ENCODE assay signal across 8 cellular contexts in the genomic region with DNA sequence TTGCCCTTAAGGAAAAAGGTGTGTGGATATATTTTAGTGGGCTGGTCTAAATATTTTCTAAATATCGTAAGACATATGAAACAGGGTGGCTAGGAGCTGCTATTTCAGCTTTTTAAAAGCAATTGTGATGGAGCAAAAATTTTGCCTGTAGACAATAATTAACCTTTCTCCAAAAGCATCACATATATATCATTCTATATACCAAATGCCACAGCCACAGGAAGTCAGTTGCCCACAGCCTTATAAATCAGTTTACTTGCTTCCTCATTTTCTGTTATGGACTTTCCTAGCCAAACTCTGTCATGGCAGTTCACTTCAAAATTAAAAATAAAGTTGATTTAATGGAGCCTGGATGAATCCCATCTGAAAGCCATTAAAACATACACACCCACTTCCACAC.
DNase-seq lines count a peak whose midpoint lies in the region; ATAC-seq and TF ChIP-seq lines count a peak whose summit lies in the region.

No MANE protein-coding gene starts in this region.

- DNase-seq in BJ (ENCODE audit: low read depth) (no peak), adipocyte (ENCODE audit: low read depth) (no peak), neural crest cell (ENCODE audit: low read depth, low spot score) (no peak), COR-L47 (lab: John Stamatoyannopoulos, UW) (no peak), cerebellar nuclear complex (lab: John Stamatoyannopoulos, UW) (no peak)
- no peak for DNase-seq in effector CD8-positive, alpha-beta T cell (lab: John Stamatoyannopoulos, UW)

- POLR2A ChIA-PET in BJ (lab: Charles Lee): no interaction called here

- H3K4me1 ChIP-seq in adipocyte (ENCODE audit: control insufficient read depth, insufficient read depth, low read length): peaks cover 22% of the 10 kb centered on the region

- ATAC-seq in GM19467 (IDR thresholded peaks at IDR 0.05; ENCODE audit: unreplicated experiment) (peak; percentile 45), HG03565 (IDR thresholded peaks at IDR 0.05; ENCODE audit: unreplicated experiment) (peak; percentile 35)

- H3K27ac Mint-ChIP-seq in neural crest cell (ENCODE audit: unreplicated experiment): peak overlapping the region; percentile 64

- no peaks in the 10 kb centered on the region for H3K36me3 Mint-ChIP-seq in neural crest cell (ENCODE audit: low read depth)

- CTCF ChIA-PET in BJ (lab: Yijun Ruan, JAX): interaction anchor here (0.7 to 5.2 kb wide), 6 partner anchors 21 to 737 kb away, joined by 3 to 99 read pairs (median 3); no protein-coding TSS in a partner anchor

- no peaks in the 10 kb centered on the region for H3K9me3 ChIP-seq in adipocyte (ENCODE audit: control insufficient read depth, low read length)

- peak overlapping the region; percentile 69 for H3K9ac ChIP-seq in adipocyte (ENCODE audit: low read length)

- H3K4me3 ChIP-seq in BJ (ENCODE audit: low read depth, low read length): peak overlapping the region; percentile 14; the same call in 1 of the 2 replicates
- H3K4me3 ChIP-seq in adipocyte (ENCODE audit: low read length): peak overlapping the region; percentile 77

- H3K4me3 Mint-ChIP-seq in neural crest cell: no peak overlapping the region

- H3K27me3 Mint-ChIP-seq in neural crest cell (ENCODE audit: low read depth): no peaks in the 10 kb centered on the region

- H3K36me3 ChIP-seq in BJ (ENCODE audit: control insufficient read depth, insufficient read depth, low read length) (no peaks in the 10 kb centered on the region), adipocyte (ENCODE audit: control insufficient read depth, insufficient read depth, low read length, severe bottlenecking) (no peaks in the 10 kb centered on the region)

- peaks cover 35% of the 10 kb centered on the region for H3K4me1 Mint-ChIP-seq in neural crest cell

- H3K9me3 Mint-ChIP-seq in neural crest cell: no peaks in the 10 kb centered on the region

- H3K27me3 ChIP-seq in BJ (ENCODE audit: control insufficient read depth, insufficient read depth, low read length): no peaks in the 10 kb centered on the region
- no peaks in the 10 kb centered on the region for H3K27me3 ChIP-seq in adipocyte (replicated peaks; ENCODE audit: control insufficient read depth, insufficient read depth, low read length)

- TF ChIP-seq CTCF in BJ (IDR thresholded peaks at IDR 0.05; ENCODE audit: insufficient read depth, low read depth, low read length) (no peak), neural crest cell (conservative IDR thresholded peaks at IDR 0.05) (no peak)
